12 cellular contexts compared by ENCODE assay signal in the genomic region with DNA sequence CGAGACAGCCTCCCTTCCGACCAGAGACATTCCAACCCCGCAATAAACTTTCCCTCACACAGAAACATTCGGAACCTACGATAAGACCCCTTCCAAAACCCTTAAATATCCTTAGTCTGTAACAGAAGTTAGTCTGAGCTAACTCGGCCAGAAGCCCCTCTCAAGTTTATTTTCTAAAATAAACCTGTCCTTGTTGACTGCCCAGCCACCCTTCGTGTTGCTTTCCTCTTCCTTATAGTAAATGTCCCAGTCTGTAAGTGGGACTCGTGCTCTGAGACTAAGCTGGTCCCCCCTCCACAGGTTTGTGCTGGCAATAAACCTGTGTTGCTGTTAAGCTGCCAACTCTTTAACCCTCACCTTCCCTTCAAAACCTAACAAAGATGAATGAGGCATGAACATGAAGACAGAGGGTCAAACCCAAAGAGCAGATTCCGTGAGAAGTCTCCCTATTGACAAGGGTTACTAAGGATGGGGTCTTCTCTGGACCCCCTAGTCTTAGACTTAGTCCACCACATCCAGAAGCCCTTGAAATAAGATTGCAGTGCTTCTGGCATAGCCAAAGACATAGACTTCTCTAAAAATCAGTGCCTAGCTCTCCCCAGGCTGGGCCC. TPM values are rescaled to one million over a fixed set of nuclear protein-coding genes. Genes with fewer than 3 reads are reported as not detected.
DNase-seq lines count a peak whose midpoint lies in the region; ATAC-seq and TF ChIP-seq lines count a peak whose summit lies in the region.
"Had no signal": no experiment of that assay in that cellular context is flagged by ENCODE, and none has a peak within 500 bp of the region (broad histone marks: within the 10 kb centered on the region; RNA-seq: fewer than 3 reads in every experiment).

No MANE protein-coding gene starts in this region.

- H3K27me3 Mint-ChIP-seq in IgD-negative memory B cell = no peaks in the 10 kb centered on the region
- H3K27me3 Mint-ChIP-seq in activated T-helper 17 cell treated with anti-CD3 and anti-CD28 coated beads, Interleukin-2, amount 50 U/mL, for 72 hours = no peaks in the 10 kb centered on the region
- no peaks in the 10 kb centered on the region for H3K27me3 Mint-ChIP-seq in neural crest cell (ENCODE audit: low read depth)
- H3K27me3 Mint-ChIP-seq: activated naive CD8-positive, alpha-beta T cell treated with anti-CD3 and anti-CD28 coated beads, Interleukin-2, amount 10 ng/mL, durations not matched to agents 7 days and 5 days had no signal

- H3K27ac ChIP-seq in caudate nucleus (ENCODE audit: low read depth, low read length) = no peak overlapping the region

- H3K9me3 Mint-ChIP-seq in IgD-negative memory B cell = no peaks in the 10 kb centered on the region
- H3K9me3 Mint-ChIP-seq in activated T-helper 17 cell treated with anti-CD3 and anti-CD28 coated beads, Interleukin-2, amount 50 U/mL, for 72 hours = no peaks in the 10 kb centered on the region
- peaks cover 9% of the 10 kb centered on the region for H3K9me3 Mint-ChIP-seq in neural crest cell
- H3K9me3 Mint-ChIP-seq: activated naive CD8-positive, alpha-beta T cell treated with anti-CD3 and anti-CD28 coated beads, Interleukin-2, amount 10 ng/mL, durations not matched to agents 7 days and 5 days; HFFc6 had no signal

- H3K36me3 Mint-ChIP-seq in IgD-negative memory B cell = no peaks in the 10 kb centered on the region
- no peaks in the 10 kb centered on the region for H3K36me3 Mint-ChIP-seq in activated T-helper 17 cell treated with anti-CD3 and anti-CD28 coated beads, Interleukin-2, amount 50 U/mL, for 72 hours (ENCODE audit: low read depth)
- H3K36me3 Mint-ChIP-seq in neural crest cell (ENCODE audit: low read depth) = peaks cover 14% of the 10 kb centered on the region

- no peak for TF ChIP-seq CTCF in neural crest cell (conservative IDR thresholded peaks at IDR 0.05)

- peaks cover 19 to 24% (median 23%) of the 10 kb centered on the region in 3 donors for H3K4me1 Mint-ChIP-seq in IgD-negative memory B cell
- peaks cover 10% of the 10 kb centered on the region for H3K4me1 Mint-ChIP-seq in activated T-helper 17 cell treated with anti-CD3 and anti-CD28 coated beads, Interleukin-2, amount 50 U/mL, for 72 hours
- H3K4me1 Mint-ChIP-seq in neural crest cell = peaks cover 31% of the 10 kb centered on the region

- H3K27ac Mint-ChIP-seq in IgD-negative memory B cell (peak overlapping the region in 2 of 3 donors; percentile 3 to 82), neural crest cell (ENCODE audit: unreplicated experiment) (peak overlapping the region; percentile 20)
- no peak overlapping the region for H3K27ac Mint-ChIP-seq in activated T-helper 17 cell treated with anti-CD3 and anti-CD28 coated beads, Interleukin-2, amount 50 U/mL, for 72 hours

- DNase-seq in neural crest cell (ENCODE audit: low read depth, low spot score) (no peak), SW 1271 (lab: John Stamatoyannopoulos, UW) (no peak), COLO668 (lab: John Stamatoyannopoulos, UW; ENCODE audit: unreplicated experiment) (no peak), caudate nucleus (lab: John Stamatoyannopoulos, UW) (no peak)
- DNase-seq: activated naive CD8-positive, alpha-beta T cell treated with anti-CD3 and anti-CD28 coated beads, Interleukin-2, amount 10 ng/mL, durations not matched to agents 7 days and 5 days; effector memory CD4-positive, alpha-beta T cell; HFFc6; NCI-H1436 treated with DMSO at 0.1 percent for 48 hours; sigmoid colon; transverse colon had no signal

- H3K4me3 Mint-ChIP-seq in IgD-negative memory B cell = peak overlapping the region in 3 of 4 donors; percentile 67 to 83 (median 69)
- peak overlapping the region; percentile 99 for H3K4me3 Mint-ChIP-seq in activated T-helper 17 cell treated with anti-CD3 and anti-CD28 coated beads, Interleukin-2, amount 50 U/mL, for 72 hours
- peak overlapping the region; percentile 74 for H3K4me3 Mint-ChIP-seq in neural crest cell

- no peak for ATAC-seq in activated T-helper 17 cell treated with anti-CD3 and anti-CD28 coated beads, Interleukin-2, amount 50 U/mL, for 72 hours (replicated peaks)

RNA-seq across cellular contexts. Expression of a gene that starts 18.2 kb away (rescaled TPM):
- polyA plus RNA-seq in IgD-negative memory B cell = 1,216 TPM
- 1,000 to 10,000 TPM; 1,250 to 1,556 TPM for total RNA-seq in activated T-helper 17 cell treated with anti-CD3 and anti-CD28 coated beads, Interleukin-2, amount 50 U/mL, for 72 hours
- total RNA-seq in neural crest cell = 637 and 642 TPM in 2 replicates

RNA-seq across cellular contexts. Expression of a gene that starts 48.6 kb away (rescaled TPM):
- not detected for polyA plus RNA-seq in IgD-negative memory B cell
- total RNA-seq in activated T-helper 17 cell treated with anti-CD3 and anti-CD28 coated beads, Interleukin-2, amount 50 U/mL, for 72 hours = under 1 TPM; 0.37 to 0.41 TPM
- total RNA-seq in neural crest cell = 1.8 and 2.1 TPM in 2 replicates
- total RNA-seq: activated naive CD8-positive, alpha-beta T cell treated with anti-CD3 and anti-CD28 coated beads, Interleukin-2, amount 10 ng/mL, durations not matched to agents 7 days and 5 days had no signal

RNA-seq across cellular contexts. Expression of a gene that starts 54.3 kb away (rescaled TPM):
- polyA plus RNA-seq in IgD-negative memory B cell = 1.7 TPM
- 1 to 10 TPM; 2.8 to 4.9 TPM for total RNA-seq in activated T-helper 17 cell treated with anti-CD3 and anti-CD28 coated beads, Interleukin-2, amount 50 U/mL, for 72 hours
- total RNA-seq in neural crest cell = not detected in 2 replicates
- total RNA-seq: activated naive CD8-positive, alpha-beta T cell treated with anti-CD3 and anti-CD28 coated beads, Interleukin-2, amount 10 ng/mL, durations not matched to agents 7 days and 5 days had no signal

RNA-seq across cellular contexts. Expression of a gene that starts 54.7 kb away (rescaled TPM):
- polyA plus RNA-seq in IgD-negative memory B cell = 20.7 TPM
- total RNA-seq in activated T-helper 17 cell treated with anti-CD3 and anti-CD28 coated beads, Interleukin-2, amount 50 U/mL, for 72 hours = 1 to 10 TPM; 3.8 to 5.9 TPM
- total RNA-seq in neural crest cell = 17.1 and 18.2 TPM in 2 replicates
